In the genomic region with DNA sequence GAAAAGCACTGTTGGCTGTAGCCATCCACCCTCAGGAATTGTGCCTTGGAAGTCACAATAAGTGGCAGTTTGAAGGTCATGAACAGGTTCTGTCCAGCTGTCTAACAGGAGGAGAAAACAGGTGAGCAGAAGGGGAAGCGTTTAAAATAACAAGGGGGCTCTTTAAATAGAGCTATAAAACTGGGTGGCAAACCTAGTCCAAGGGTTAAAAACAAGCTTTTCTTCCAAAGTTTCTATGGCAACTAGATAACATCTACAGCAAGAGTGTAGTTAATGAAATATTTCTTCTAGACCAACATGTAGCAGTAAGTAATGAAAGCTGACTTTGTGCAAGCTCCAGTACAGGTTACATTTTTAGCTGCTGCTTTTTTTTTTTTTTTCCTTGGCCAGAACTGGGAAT, we compare ENCODE assay signal across 24 cellular contexts.
DNase-seq lines count a peak whose midpoint lies in the region; ATAC-seq and TF ChIP-seq lines count a peak whose summit lies in the region.
"Had no signal": no experiment of that assay in that cellular context is flagged by ENCODE, and none has a peak within 500 bp of the region (broad histone marks: within the 10 kb centered on the region; RNA-seq: fewer than 3 reads in every experiment).

No MANE protein-coding gene starts in this region.

- no peaks in the 10 kb centered on the region; the same call in 1 of the 2 replicates for H3K9me3 ChIP-seq in SJCRH30 (replicated peaks)
- no peaks in the 10 kb centered on the region for H3K9me3 ChIP-seq in hepatocyte (ENCODE audit: low read depth)

- ATAC-seq in GM21367 (IDR thresholded peaks at IDR 0.05; ENCODE audit: unreplicated experiment) (no peak), GM19452 (IDR thresholded peaks at IDR 0.05; ENCODE audit: unreplicated experiment) (no peak)
- ATAC-seq: natural killer cell treated with Interleukin-12 subunit alpha and Interleukin-12 subunit beta and Interleukin-15 and Interleukin-18, amount 100 ng/mL, for 72 hours; stimulated activated naive CD8-positive, alpha-beta T cell treated with anti-CD3 and anti-CD28 coated beads, Interleukin-15, Interleukin-2, amounts not matched to agents 100 U/mL and 50 U/mL, for 24 hours; T-cell had no signal

- H3K4me2 ChIP-seq in hepatocyte: peak overlapping the region; percentile 22

- H3K4me3 Mint-ChIP-seq in progenitor cell of endocrine pancreas (ENCODE audit: low read depth): no peak overlapping the region
- H3K4me3 Mint-ChIP-seq: CD4-positive, alpha-beta memory T cell; natural killer cell treated with Interleukin-12 subunit alpha and Interleukin-12 subunit beta and Interleukin-15 and Interleukin-18, amount 100 ng/mL, for 72 hours; T-cell had no signal

- H3K27ac ChIP-seq in SJCRH30: peak overlapping the region; percentile 71
- peak overlapping the region; percentile 79 for H3K27ac ChIP-seq in hepatocyte
- H3K27ac ChIP-seq: tibial artery had no signal

- no peaks in the 10 kb centered on the region for H3K9me2 ChIP-seq in hepatocyte (replicated peaks; ENCODE audit: insufficient read depth)

- peaks cover 17% of the 10 kb centered on the region for H3K9me3 Mint-ChIP-seq in progenitor cell of endocrine pancreas (ENCODE audit: low read depth)
- H3K9me3 Mint-ChIP-seq: natural killer cell treated with Interleukin-12 subunit alpha and Interleukin-12 subunit beta and Interleukin-15 and Interleukin-18, amount 100 ng/mL, for 72 hours had no signal

- peaks cover 27% of the 10 kb centered on the region for H3K4me1 Mint-ChIP-seq in progenitor cell of endocrine pancreas (ENCODE audit: low read depth)

- H3K4me3 ChIP-seq in SJCRH30 (no peak overlapping the region), hepatocyte (no peak overlapping the region)
- H3K4me3 ChIP-seq: HAP-1, tibial artery had no signal

- DNase-seq in HT-29 (ENCODE audit: low spot score) (peak; percentile 60), SJCRH30 (peak; percentile 74 to 90), hepatocyte (ENCODE audit: low spot score) (peak; percentile 38), progenitor cell of endocrine pancreas (ENCODE audit: low spot score, unreplicated experiment) (no peak), SIG-M5 treated with dmso at 0.1 percent for 504 hours (lab: John Stamatoyannopoulos, UW; ENCODE audit: unreplicated experiment) (no peak)
- no peak for DNase-seq in activated naive CD4-positive, alpha-beta T cell (lab: John Stamatoyannopoulos, UW)
- DNase-seq: activated CD4-positive, alpha-beta T cell treated with anti-CD3 and anti-CD28 coated beads for 1 hour; activated T-cell treated with anti-CD3 and anti-CD28 coated beads, Interleukin-2, amount 50 U/mL, for 1 hour; amniotic stem cell; caudate nucleus; CD4-positive, alpha-beta memory T cell; dermis blood vessel endothelial cell; glutamatergic neuron; Kasumi-1; NCI-H2107; NCI-H524 treated with DMSO at 0.1 percent for 48 hours; stimulated activated CD4-positive, alpha-beta T cell treated with anti-CD3 and anti-CD28 coated beads, Interleukin-4, amount 100 ng/mL, for 4 hours; stimulated activated naive CD8-positive, alpha-beta T cell treated with anti-CD3 and anti-CD28 coated beads, Interleukin-15, Interleukin-2, amounts not matched to agents 100 U/mL and 50 U/mL, for 24 hours; T-cell; tibial artery had no signal

- H3K4me1 ChIP-seq in SJCRH30: peaks cover 31% of the 10 kb centered on the region
- H3K4me1 ChIP-seq in hepatocyte (ENCODE audit: insufficient read depth): peaks cover 50% of the 10 kb centered on the region
- H3K4me1 ChIP-seq: HAP-1 had no signal

- H3K27me3 ChIP-seq in SJCRH30 (no peaks in the 10 kb centered on the region), hepatocyte (no peaks in the 10 kb centered on the region)
- H3K27me3 ChIP-seq: tibial artery had no signal

- no peaks in the 10 kb centered on the region for H3K79me2 ChIP-seq in hepatocyte

- H3K27ac Mint-ChIP-seq in progenitor cell of endocrine pancreas: peak overlapping the region; percentile 93
- H3K27ac Mint-ChIP-seq: natural killer cell treated with Interleukin-12 subunit alpha and Interleukin-12 subunit beta and Interleukin-15 and Interleukin-18, amount 100 ng/mL, for 72 hours; T-cell had no signal

- H2AFZ ChIP-seq in hepatocyte: no peak overlapping the region

- H3K36me3 Mint-ChIP-seq in progenitor cell of endocrine pancreas (ENCODE audit: insufficient read depth): peaks cover 3% of the 10 kb centered on the region
- H3K36me3 Mint-ChIP-seq: CD4-positive, alpha-beta memory T cell; natural killer cell treated with Interleukin-12 subunit alpha and Interleukin-12 subunit beta and Interleukin-15 and Interleukin-18, amount 100 ng/mL, for 72 hours; T-cell had no signal

- H4K20me1 ChIP-seq in hepatocyte (ENCODE audit: insufficient read depth, poor library complexity, severe bottlenecking): no peaks in the 10 kb centered on the region

- TF ChIP-seq CTCF in hepatocyte (IDR thresholded peaks at IDR 0.05; ENCODE audit: poor library complexity) (no peak), progenitor cell of endocrine pancreas (IDR thresholded peaks at IDR 0.05; ENCODE audit: unreplicated experiment) (no peak)

- 56% methylated on average over 1 of the region's 1 CpG for WGBS in hepatocyte (ENCODE audit: low lambda C conversion rate, missing lambda C conversion rate)

- H3K36me3 ChIP-seq in SJCRH30 (no peaks in the 10 kb centered on the region), hepatocyte (replicated peaks; ENCODE audit: insufficient read depth, low read depth) (no peaks in the 10 kb centered on the region)
- H3K36me3 ChIP-seq: HAP-1, tibial artery had no signal

- no peaks in the 10 kb centered on the region for H3K27me3 Mint-ChIP-seq in progenitor cell of endocrine pancreas
- H3K27me3 Mint-ChIP-seq: CD4-positive, alpha-beta memory T cell; natural killer cell treated with Interleukin-12 subunit alpha and Interleukin-12 subunit beta and Interleukin-15 and Interleukin-18, amount 100 ng/mL, for 72 hours; T-cell had no signal

Comparison
In these comparisons a context has a peak if more than half of its experiments do, and no peak if none do; other contexts are left out.
1. DNase-seq: peak in HT-29 (single experiment), SJCRH30 (2 of 2) and hepatocyte (single experiment); none in progenitor cell of endocrine pancreas (single experiment), activated naive CD4-positive, alpha-beta T cell (0 of 4) and SIG-M5 treated with dmso at 0.1 percent for 504 hours (single experiment).